In the genomic region with DNA sequence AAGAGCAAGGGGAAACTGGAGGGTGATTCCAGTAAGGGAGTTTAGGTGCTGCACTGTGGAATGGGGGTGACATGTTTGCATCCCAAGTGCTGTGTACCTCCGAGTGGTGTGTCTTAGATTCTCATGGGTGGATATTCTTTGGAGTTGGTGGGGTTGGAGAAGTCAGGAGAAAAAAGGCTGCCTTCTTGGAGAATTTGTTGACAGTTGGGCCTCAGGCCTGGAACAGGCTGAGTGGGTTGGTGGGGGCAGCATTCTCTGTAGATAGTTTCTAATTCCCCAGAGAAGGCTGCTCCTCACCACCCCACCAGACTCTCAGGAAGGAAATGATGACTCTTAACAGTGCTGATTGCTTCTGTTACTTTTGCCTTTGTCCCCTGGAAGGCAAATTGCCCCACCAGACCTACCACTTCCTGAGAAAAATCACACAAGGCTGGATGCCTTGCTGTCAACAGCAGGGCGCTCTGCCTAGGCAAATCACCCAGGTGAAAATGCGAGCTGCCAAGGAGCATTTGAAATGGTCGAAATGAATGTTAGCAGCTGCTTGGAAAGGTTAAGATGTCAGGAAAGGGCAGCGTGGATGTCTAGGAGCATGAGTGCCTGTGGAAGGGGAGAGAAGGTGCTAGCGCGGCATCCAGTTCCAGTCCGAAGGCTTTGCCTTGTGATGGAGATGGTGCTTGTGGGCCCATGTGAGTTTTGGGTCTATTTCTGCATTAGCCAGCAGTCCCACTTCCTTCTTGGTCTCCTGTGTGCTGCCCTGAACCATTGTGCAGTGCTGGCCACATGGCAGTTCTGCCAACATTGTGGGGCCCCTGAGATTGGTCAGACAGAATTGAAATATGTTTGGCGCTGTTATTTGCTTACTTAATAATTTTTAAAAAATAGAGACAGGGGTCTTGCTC, we compare ENCODE assay signal across 8 cellular contexts. TPM values are rescaled to one million over a fixed set of nuclear protein-coding genes. Genes with fewer than 3 reads are reported as not detected.
DNase-seq lines count a peak whose midpoint lies in the region; ATAC-seq, FAIRE-seq and TF ChIP-seq lines count a peak whose summit lies in the region.

No MANE protein-coding gene starts in this region.

- H3K36me3 ChIP-seq in GM06990 (ENCODE audit: control insufficient read depth, insufficient read depth, low read length) (peaks cover 26% of the 10 kb centered on the region), uterus (no peaks in the 10 kb centered on the region)

- ATAC-seq in GM21381 (IDR thresholded peaks at IDR 0.05; ENCODE audit: unreplicated experiment), result peak; percentile 81
- peak; percentile 77 for ATAC-seq in HG03571 (IDR thresholded peaks at IDR 0.05; ENCODE audit: unreplicated experiment)

- FAIRE-seq in RCC 7860 (lab: Jason Lieb, UNC), result no peak

- H3K27me3 ChIP-seq in GM06990 (replicated peaks; ENCODE audit: control insufficient read depth, insufficient read depth, low read length), result no peaks in the 10 kb centered on the region
- no peaks in the 10 kb centered on the region for H3K27me3 ChIP-seq in uterus

- no peaks in the 10 kb centered on the region for H3K4me1 ChIP-seq in uterus

- no peak for TF ChIP-seq POLR2A in uterus (IDR thresholded peaks at IDR 0.05)

- intact Hi-C loops in uterus (cut with DNase I; ENCODE audit: low total_unique reads), result no loop called here

- H3K27ac ChIP-seq in uterus, result no peak overlapping the region

- no peak for TF ChIP-seq CTCF in GM06990 (IDR thresholded peaks at IDR 0.05; ENCODE audit: insufficient read depth, low read length, poor library complexity, severe bottlenecking)
- no peak for TF ChIP-seq CTCF in uterus (IDR thresholded peaks at IDR 0.05)

- DNase-seq in GM06990 (ENCODE audit: extremely low read depth, insufficient read length) (peak; percentile 55), lung microvascular endothelial cell (ENCODE audit: low read depth in 2 of 2) (peak; percentile 53 to 80), RCC 7860 (ENCODE audit: low spot score) (no peak), glomerular visceral epithelial cell (ENCODE audit: extremely low spot score) (no peak), uterus (no peak)
- peak; percentile 68 for DNase-seq in activated CD8-positive, alpha-beta memory T cell treated with anti-CD3 and anti-CD28 coated beads, Interleukin-2, amount 50 U/mL, for 48 hours

- peak overlapping the region; percentile 64 for H3K4me3 ChIP-seq in GM06990 (replicated peaks; ENCODE audit: low read depth, low read length)
- no peak overlapping the region for H3K4me3 ChIP-seq in uterus

- H3K9me3 ChIP-seq in uterus, result no peaks in the 10 kb centered on the region

RNA-seq across cellular contexts. Expression of a gene that starts 30.4 kb away (rescaled TPM):
- total RNA-seq in lung microvascular endothelial cell (under 0.01 and 0.22 TPM in 2 replicates), uterus (10 to 100 TPM in 3 of 4 donors, 1 to 10 TPM in 1; 7.6 to 42.6 (median 17.2) TPM)

Comparison
In these comparisons a context has a peak if more than half of its experiments do, and no peak if none do; other contexts are left out.
1. DNase-seq: peak in GM06990 (single experiment), activated CD8-positive, alpha-beta memory T cell treated with anti-CD3 and anti-CD28 coated beads, Interleukin-2, amount 50 U/mL, for 48 hours (single experiment) and lung microvascular endothelial cell (2 of 2); none in RCC 7860 (single experiment), glomerular visceral epithelial cell (single experiment) and uterus (0 of 2).